8 cellular contexts compared by ENCODE assay signal in genomic region chr20:53622247-53623114, GRCh38. TPM values are rescaled to one million over a fixed set of nuclear protein-coding genes. Genes with fewer than 3 reads are reported as not detected.
DNase-seq lines count a peak whose midpoint lies in the region; ATAC-seq, FAIRE-seq and TF ChIP-seq lines count a peak whose summit lies in the region.

No MANE protein-coding gene starts in this region.

- H3K9ac ChIP-seq in KMS-11: peak overlapping the region; percentile 92
- peak overlapping the region; percentile 76 for H3K9ac ChIP-seq in HepG2 (ENCODE audit: insufficient read depth, low read depth, low read length)

- CTCF ChIA-PET in CD4-positive, alpha-beta T cell (lab: Charles Lee): interaction anchor here (1.2 to 2.7 kb wide), 5 partner anchors 12 to 294 kb away, joined by 4 to 13 read pairs (median 8); no protein-coding TSS in a partner anchor
- CTCF ChIA-PET in HepG2 (lab: Yijun Ruan, JAX; ENCODE audit: low intra/inter-chr PET ratio, low total read pairs): no interaction called here

- intact Hi-C loops in CD4-positive, alpha-beta T cell (cut with DNase I, micrococcal nuclease): loop anchor here (2.0 to 5.0 kb wide), 4 partner anchors 14 to 45 kb away; no protein-coding TSS in a partner anchor
- intact Hi-C loops in HepG2 (cut with micrococcal nuclease; ENCODE audit: unreplicated experiment): loop anchor here (1.0 to 2.0 kb wide), 5 partner anchors 20 to 116 kb away; no protein-coding TSS in a partner anchor

- no peaks in the 10 kb centered on the region for H3K36me3 Mint-ChIP-seq in CD4-positive, alpha-beta T cell (ENCODE audit: low read depth)

- H3K4me2 ChIP-seq in KMS-11: peak overlapping the region; percentile 85
- H3K4me2 ChIP-seq in HepG2 (ENCODE audit: low read depth, low read length): peak overlapping the region; percentile 83

- H3K9me3 ChIP-seq in CD4-positive, alpha-beta T cell (ENCODE audit: control insufficient read depth, low read length): no peaks in the 10 kb centered on the region
- H3K9me3 ChIP-seq in HepG2 (ENCODE audit: low read length) (no peaks in the 10 kb centered on the region), tibial nerve (no peaks in the 10 kb centered on the region)

- TF ChIP-seq EP300 in HepG2 (IDR thresholded peaks at IDR 0.05; ENCODE audit: low read depth in 2 of 2, low read length in 2 of 2) (peak in 1 of 2 experiments; percentile 65; a peak in 2 of 4 replicates), HepG2 (CRISPR knock-in tag; IDR thresholded peaks at IDR 0.05; ENCODE audit: borderline replicate concordance) (no peak), tibial nerve (IDR thresholded peaks at IDR 0.05) (no peak)

- POLR2A ChIA-PET in CD4-positive, alpha-beta T cell (lab: Charles Lee): interaction anchor here (0.9 to 7.4 kb wide), 18 partner anchors 13 to 293 kb away, joined by 3 to 88 read pairs (median 5); partner anchors contain the start of gene ZNF217
- POLR2A ChIA-PET in HepG2 (lab: Yijun Ruan, JAX): interaction anchor here (0.7 to 5.2 kb wide), 41 partner anchors 9 to 511 kb away, joined by 3 to 147 read pairs (median 10); partner anchors contain the start of gene ZNF217

- H3K9me3 Mint-ChIP-seq in CD4-positive, alpha-beta T cell: no peaks in the 10 kb centered on the region

- no peak for TF ChIP-seq CTCF in CD4-positive, alpha-beta T cell (IDR thresholded peaks at IDR 0.05)
- TF ChIP-seq CTCF in KMS-11 (conservative IDR thresholded peaks at IDR 0.05; ENCODE audit: low read depth, low read length) (no peak), HepG2 (CRISPR knock-in tag; IDR thresholded peaks at IDR 0.05) (no peak), tibial nerve (IDR thresholded peaks at IDR 0.05) (no peak)

- peaks cover 37% of the 10 kb centered on the region for H3K4me1 Mint-ChIP-seq in CD4-positive, alpha-beta T cell (ENCODE audit: low read depth)

- H2AFZ ChIP-seq in KMS-11 (ENCODE audit: low read depth) (peak overlapping the region; percentile 70), HepG2 (ENCODE audit: low read length) (peak overlapping the region; percentile 73)

- no peaks in the 10 kb centered on the region for H3K27me3 Mint-ChIP-seq in CD4-positive, alpha-beta T cell

- FAIRE-seq in HepG2 (lab: Jason Lieb, UNC): no peak

- peak overlapping the region; percentile 53 for H3K27ac ChIP-seq in CD4-positive, alpha-beta T cell (ENCODE audit: low read depth, low read length)
- H3K27ac ChIP-seq in KMS-11: peak overlapping the region; percentile 98
- peak overlapping the region; percentile 78 for H3K27ac ChIP-seq in adipose tissue (ENCODE audit: low read depth, low read length)
- peak overlapping the region; percentile 93 for H3K27ac ChIP-seq in HepG2 (ENCODE audit: extremely low read length, insufficient read depth, low read length)
- peak overlapping the region; percentile 85 to 94 (median 86) for H3K27ac ChIP-seq in tibial nerve

- 29 to 34% (median 31%) methylated on average over 7 of the region's 7 CpGs for WGBS in adipose tissue, 3 donors
- 10% methylated on average over 7 of the region's 7 CpGs for WGBS in HepG2 (ENCODE audit: low lambda C conversion rate)
- 49 to 50% methylated on average over 7 of the region's 7 CpGs for WGBS in tibial nerve, 2 donors

- peak overlapping the region; percentile 0 for H3K4me3 ChIP-seq in KMS-11 (IDR thresholded peaks at IDR 0.05; ENCODE audit: insufficient read depth, low read depth, low read length)
- H3K4me3 ChIP-seq in HepG2 (replicated peaks in 1 of 3; ENCODE audit: insufficient read depth in 1 of 3, low read depth in 2 of 3, low read length in 3 of 3): peak overlapping the region; percentile 54 to 66 (median 66); a peak in 5 of 6 replicates
- no peak overlapping the region for H3K4me3 ChIP-seq in tibial nerve

- in situ Hi-C loops in HepG2 (cut with HindIII; ENCODE audit: extremely low pct_ligation_motif_present, low pct_unique_long_range_greater_than_20kb): no loop called here

- peak overlapping the region; percentile 92 for H3K27ac Mint-ChIP-seq in CD4-positive, alpha-beta T cell

- peak in 1 of 2 experiments; percentile 37; a peak in 2 of 4 replicates for TF ChIP-seq POLR2A in HepG2 (IDR thresholded peaks at IDR 0.05; ENCODE audit: insufficient read depth in 1 of 2, low read depth in 2 of 2, low read length in 2 of 2)
- TF ChIP-seq POLR2A in tibial nerve (IDR thresholded peaks at IDR 0.05): no peak

- no peak for ATAC-seq in CD4-positive, alpha-beta T cell (ENCODE audit: poor library complexity)
- ATAC-seq in HepG2: peak; percentile 36
- ATAC-seq in GM21528 (IDR thresholded peaks at IDR 0.05; ENCODE audit: low FRiP score, unreplicated experiment): no peak

- TF ChIP-seq RAD21 in HepG2 (CRISPR knock-in tag; IDR thresholded peaks at IDR 0.05): no peak

- no TSS peak for BruUV-seq in HepG2 (replicated peaks; lab: Mats Ljungman, UMichigan)

- no peak for DNase-seq in CD4-positive, alpha-beta T cell
- DNase-seq in HepG2 (ENCODE audit: low spot score) (peak; percentile 35), tibial nerve (ENCODE audit: low spot score in 2 of 2) (no peak), cerebellar nuclear complex (lab: John Stamatoyannopoulos, UW) (no peak), LoVo (ENCODE audit: low spot score) (no peak)

- H3K79me2 ChIP-seq in KMS-11 (ENCODE audit: insufficient read depth, low read depth): no peaks in the 10 kb centered on the region
- H3K79me2 ChIP-seq in HepG2 (ENCODE audit: insufficient read depth, low read length): no peaks in the 10 kb centered on the region

- no peaks in the 10 kb centered on the region for H3K36me3 ChIP-seq in KMS-11 (ENCODE audit: insufficient read depth)
- H3K36me3 ChIP-seq in HepG2 (replicated peaks in 1 of 2; ENCODE audit: control insufficient read depth in 1 of 2, insufficient read depth in 2 of 2, low read length in 2 of 2): no peaks in the 10 kb centered on the region
- H3K36me3 ChIP-seq in tibial nerve: no peaks in the 10 kb centered on the region

- peaks cover 58% of the 10 kb centered on the region for H3K4me1 ChIP-seq in KMS-11 (ENCODE audit: low read depth, poor library complexity, severe bottlenecking)
- peaks cover 38% of the 10 kb centered on the region for H3K4me1 ChIP-seq in HepG2 (ENCODE audit: insufficient read depth, low read length)
- H3K4me1 ChIP-seq in tibial nerve: peaks cover 0 to 44% (median 24%) of the 10 kb centered on the region in 4 donors

- H4K20me1 ChIP-seq in KMS-11 (ENCODE audit: insufficient read depth) (no peaks in the 10 kb centered on the region), HepG2 (ENCODE audit: insufficient read depth, low read length) (no peaks in the 10 kb centered on the region)

- peak overlapping the region; percentile 82 for H3K4me3 Mint-ChIP-seq in CD4-positive, alpha-beta T cell

- H3K27me3 ChIP-seq in CD4-positive, alpha-beta T cell (ENCODE audit: control insufficient read depth, insufficient read depth, low read length): no peaks in the 10 kb centered on the region
- no peaks in the 10 kb centered on the region for H3K27me3 ChIP-seq in KMS-11 (ENCODE audit: insufficient read depth, low read depth)
- H3K27me3 ChIP-seq in HepG2 (ENCODE audit: control insufficient read depth in 1 of 2, insufficient read depth in 2 of 2, low read length in 2 of 2): no peaks in the 10 kb centered on the region
- no peaks in the 10 kb centered on the region for H3K27me3 ChIP-seq in tibial nerve

TF ChIP-seq in HepG2, 621 proteins besides CTCF, POLR2A, EP300 and RAD21 (continues in another document):
- TF ChIP-seq SMAD3 (CRISPR knock-in tag; IDR thresholded peaks at IDR 0.05) (0 out of 2 replicates have a peak, but pooled peaks have one; percentile 50), ATF5 (CRISPR knock-in tag; IDR thresholded peaks at IDR 0.05; ENCODE audit: low read depth) (no peak), SPEN (CRISPR knock-in tag; IDR thresholded peaks at IDR 0.05; ENCODE audit: low read depth) (no peak), ZNF333 (CRISPR knock-in tag; IDR thresholded peaks at IDR 0.05; ENCODE audit: borderline replicate concordance) (no peak), ZNF556 (CRISPR knock-in tag; IDR thresholded peaks at IDR 0.05; ENCODE audit: borderline replicate concordance) (peak; percentile 51; the same call in 1 of the 2 replicates), HDAC1 (CRISPR knock-in tag; IDR thresholded peaks at IDR 0.05) (no peak; the same call in 1 of the 2 replicates), PRMT3 (CRISPR knock-in tag; IDR thresholded peaks at IDR 0.05; ENCODE audit: borderline replicate concordance, low read depth) (0 out of 2 replicates have a peak, but pooled peaks have one; percentile 30), BRD4 (CRISPR knock-in tag; IDR thresholded peaks at IDR 0.05) (peak; percentile 84)

RNA-seq across cellular contexts. Expression of gene ZNF217, which starts 28.8 kb away (rescaled TPM):
- 10 to 100 TPM; 83.5 to 87.4 TPM for total RNA-seq in CD4-positive, alpha-beta T cell
- 10 to 100 TPM in 1 of 3 donors, 1 to 10 TPM in 2; 5.7 to 17.0 (median 8.4) TPM for polyA plus RNA-seq in adipose tissue
- 29.8 and 65.0 TPM in 2 replicates for total RNA-seq in HepG2 (2016; rRNA removed; fragmentation: Illumina TruSeq; extraction: Trizol)
- total RNA-seq in HepG2 (2016; cell fraction: cytosol; rRNA removed; fragmentation: Illumina TruSeq; extraction: Trizol; ENCODE audit: low read depth): 3.8 and 3.9 TPM in 2 replicates
- total RNA-seq in HepG2 (2016; cell fraction: insoluble cytoplasmic fraction; rRNA removed; fragmentation: Illumina TruSeq; extraction: Trizol): 30.1 and 52.5 TPM in 2 replicates
- total RNA-seq in HepG2 (2016; cell fraction: membrane; rRNA removed; fragmentation: Illumina TruSeq; extraction: Trizol): 17.5 and 18.9 TPM in 2 replicates
- total RNA-seq in HepG2 (2016; cell fraction: nucleus; rRNA removed; fragmentation: Illumina TruSeq; extraction: Trizol): 46.4 and 49.3 TPM in 2 replicates
- polyA plus RNA-seq in HepG2 (2011; rRNA removed): 22.3 and 23.7 TPM in 2 replicates
- 16.1 and 20.6 TPM in 2 replicates for polyA plus RNA-seq in HepG2 (2011; cell fraction: cytosol; rRNA removed)
- 28.1 and 34.2 TPM in 2 replicates for polyA plus RNA-seq in HepG2 (2011; cell fraction: nucleus; rRNA removed)
- 30.6 and 41.2 TPM in 2 replicates for polyA plus RNA-seq in HepG2 (2012)
- polyA plus RNA-seq in HepG2 (2016; cell fraction: cytosol; fragmentation: Illumina TruSeq; extraction: Trizol; ENCODE audit: low read depth): 0.85 and 1.1 TPM in 2 replicates
- polyA plus RNA-seq in HepG2 (2016; cell fraction: insoluble cytoplasmic fraction; fragmentation: Illumina TruSeq; extraction: Trizol; ENCODE audit: low read depth): 50.4 and 54.5 TPM in 2 replicates
- 5.7 and 6.3 TPM in 2 replicates for polyA plus RNA-seq in HepG2 (2016; cell fraction: membrane; fragmentation: Illumina TruSeq; extraction: Trizol; ENCODE audit: low read depth)
- polyA plus RNA-seq in HepG2 (2016; cell fraction: nucleus; fragmentation: Illumina TruSeq; extraction: Trizol; ENCODE audit: insufficient read depth, low read depth): 66.7 and 71.5 TPM in 2 replicates
- polyA minus RNA-seq in HepG2 (2011; rRNA and poly(A)+ RNA removed; ENCODE audit: low replicate concordance): 13.5 and 82.3 TPM in 2 replicates
- 62.7 and 65.9 TPM in 2 replicates for polyA minus RNA-seq in HepG2 (2011; cell fraction: cytosol; rRNA and poly(A)+ RNA removed)
- 63.2 and 86.3 TPM in 2 replicates for polyA minus RNA-seq in HepG2 (2011; cell fraction: nucleus; rRNA and poly(A)+ RNA removed)
- total RNA-seq in tibial nerve: 10 to 100 TPM; 21.4 to 24.3 (median 23.1) TPM

Comparison
In these comparisons a context has a peak if more than half of its experiments do, and no peak if none do; other contexts are left out.
1. H3K4me3 ChIP-seq: peak in KMS-11 (single experiment) and HepG2 (3 of 3); none in tibial nerve (0 of 4).
2. Peak in every context shown above with its lines, with median percentiles within 50 percentile points of each other: H3K27ac ChIP-seq.